6 cellular contexts compared by ENCODE assay signal in genomic region chr1:156291226-156292061, GRCh38. TPM values are rescaled to one million over a fixed set of nuclear protein-coding genes. Genes with fewer than 3 reads are reported as not detected.
DNase-seq lines count a peak whose midpoint lies in the region; ATAC-seq, FAIRE-seq and TF ChIP-seq lines count a peak whose summit lies in the region.

No MANE protein-coding gene starts in this region.

- FAIRE-seq in GM19239 (lab: Jason Lieb, UNC) (peak; percentile 42), frontal cortex (lab: Jason Lieb, UNC) (no peak)

- ATAC-seq in RWPE2 (ENCODE audit: low read depth) (peak; percentile 6; the same call in 1 of the 3 replicates), psoas muscle (peak; percentile 79 to 89 (median 87)), HG03159 (IDR thresholded peaks at IDR 0.05; ENCODE audit: unreplicated experiment) (no peak)

- H3K4me1 ChIP-seq in RWPE2 (ENCODE audit: insufficient read depth, poor library complexity, severe bottlenecking) (peaks cover 5% of the 10 kb centered on the region), psoas muscle (no peaks in the 10 kb centered on the region)

- H3K9me3 ChIP-seq in RWPE2 (ENCODE audit: severe bottlenecking) (no peaks in the 10 kb centered on the region), psoas muscle (no peaks in the 10 kb centered on the region)

- H3K27ac ChIP-seq in RWPE2 (ENCODE audit: poor library complexity, severe bottlenecking) = no peak overlapping the region
- peak overlapping the region; percentile 43 for H3K27ac ChIP-seq in psoas muscle

- peak; percentile 35 for DNase-seq in GM19239 (ENCODE audit: insufficient read length, low spot score)
- no peak for DNase-seq in RWPE2 (ENCODE audit: low spot score)
- peak; percentile 59 to 80 for DNase-seq in frontal cortex (ENCODE audit: low spot score in 2 of 2)
- DNase-seq in psoas muscle = peak; percentile 92
- DNase-seq in OCI-M1 (lab: John Stamatoyannopoulos, UW) = no peak

- no peak overlapping the region for H3K4me3 ChIP-seq in RWPE2 (ENCODE audit: severe bottlenecking)
- peak overlapping the region; percentile 56 for H3K4me3 ChIP-seq in psoas muscle

- intact Hi-C loops in psoas muscle (cut with DNase I) = no loop called here

- H3K27me3 ChIP-seq in RWPE2 (ENCODE audit: insufficient read depth, poor library complexity, severe bottlenecking) = no peaks in the 10 kb centered on the region
- no peaks in the 10 kb centered on the region for H3K27me3 ChIP-seq in psoas muscle (ENCODE audit: insufficient read depth in 3 of 3, low read length in 2 of 3)

- H3K36me3 ChIP-seq in RWPE2 (ENCODE audit: low read depth) = peaks cover 20% of the 10 kb centered on the region
- peaks cover 0 to 39% of the 10 kb centered on the region in 2 donors for H3K36me3 ChIP-seq in psoas muscle (ENCODE audit: insufficient read depth in 1 of 2, low read depth in 1 of 2)

- 15 to 27% (median 16%) methylated on average over 36 to 37 of the region's 37 CpGs for WGBS in psoas muscle, 3 donors

- TF ChIP-seq CTCF in RWPE2 (IDR thresholded peaks at IDR 0.05; ENCODE audit: poor library complexity, severe bottlenecking) (no peak), psoas muscle (IDR thresholded peaks at IDR 0.05) (no peak)

RNA-seq across cellular contexts. Expression of gene GLMP, which starts 4.0 kb away (rescaled TPM):
- total RNA-seq in frontal cortex (7.3 TPM), psoas muscle (1 to 10 TPM; 5.1 to 9.6 (median 7.5) TPM)
- 1 to 10 TPM; 6.1 to 8.3 (median 6.8) TPM for polyA plus RNA-seq in psoas muscle

RNA-seq across cellular contexts. Expression of gene TMEM79, which starts 7.3 kb away (rescaled TPM):
- total RNA-seq in frontal cortex (0.41 TPM), psoas muscle (1 to 10 TPM in 1 of 4 donors, under 1 TPM in 3; 0.69 to 1.6 (median 0.87) TPM)
- polyA plus RNA-seq in psoas muscle = 1 to 10 TPM in 2 of 3 donors, under 1 TPM in 1; 0.89 to 3.6 (median 1.5) TPM

RNA-seq across cellular contexts. Expression of gene VHLL, which starts 7.7 kb away (rescaled TPM):
- total RNA-seq in frontal cortex = 0.82 TPM
- not detected for total RNA-seq in psoas muscle
- not detected for polyA plus RNA-seq in psoas muscle

RNA-seq across cellular contexts. Expression of gene SMG5, which starts 8.8 kb away (rescaled TPM):
- total RNA-seq in frontal cortex = 27.3 TPM
- 10 to 100 TPM; 46.8 to 90.7 (median 80.8) TPM for total RNA-seq in psoas muscle
- 10 to 100 TPM; 54.0 to 74.5 (median 72.4) TPM for polyA plus RNA-seq in psoas muscle

RNA-seq across cellular contexts. Expression of gene PAQR6, which starts 43.6 kb away (rescaled TPM):
- 7.7 TPM for total RNA-seq in frontal cortex
- 1 to 10 TPM in 1 of 4 donors, under 1 TPM in 3; 0.32 to 1.2 (median 0.80) TPM for total RNA-seq in psoas muscle
- under 1 TPM; 0.30 to 0.85 (median 0.39) TPM for polyA plus RNA-seq in psoas muscle

Comparison
In these comparisons a context has a peak if more than half of its experiments do, and no peak if none do; other contexts are left out.
1. DNase-seq: peak in GM19239 (single experiment), frontal cortex (2 of 2) and psoas muscle (2 of 2); none in RWPE2 (single experiment) and OCI-M1 (single experiment).